In the genomic region with DNA sequence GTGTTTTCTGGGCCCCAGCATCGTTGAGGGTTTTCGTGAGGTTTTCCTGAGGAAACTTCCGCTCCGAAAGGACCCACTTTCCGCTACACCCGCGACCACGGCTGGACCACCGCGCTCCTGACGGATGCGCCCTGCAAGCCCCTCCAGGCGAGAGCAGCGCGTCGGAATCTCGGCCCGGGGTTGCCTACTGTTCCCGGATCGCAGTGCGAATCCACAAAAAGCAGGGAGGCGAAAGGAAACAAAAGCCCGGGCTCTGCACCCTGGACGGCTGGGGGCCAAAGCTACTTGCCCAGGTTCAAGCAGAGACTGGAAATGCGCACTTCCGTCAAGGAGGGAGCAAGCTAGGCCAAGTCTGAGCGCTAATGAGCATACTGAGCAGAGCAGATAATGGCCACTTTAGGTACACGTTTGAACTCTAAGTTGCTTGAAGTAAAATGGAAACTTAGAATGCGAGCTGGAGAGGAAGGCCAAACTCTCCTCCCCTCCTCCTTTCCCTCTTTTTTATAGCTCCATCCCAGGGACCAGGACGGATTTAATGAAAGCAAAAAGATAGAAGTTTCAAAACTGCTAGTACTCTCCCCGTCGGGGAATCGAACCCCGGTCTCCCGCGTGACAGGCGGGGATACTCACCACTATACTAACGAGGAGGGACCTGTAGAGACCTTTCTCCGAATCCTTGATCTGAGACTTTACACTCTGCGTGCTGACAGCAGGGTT, we compare ENCODE assay signal across 8 cellular contexts. TPM values are rescaled to one million over a fixed set of nuclear protein-coding genes. Genes with fewer than 3 reads are reported as not detected.
A peak's percentile ranks its signal among the peaks of the same experiment; 100 is the strongest.
DNase-seq lines count a peak whose midpoint lies in the region; ATAC-seq and TF ChIP-seq lines count a peak whose summit lies in the region.

No MANE protein-coding gene starts in this region.

- H3K27ac ChIP-seq in RWPE1 = peak overlapping the region; percentile 99

- peaks cover 35% of the 10 kb centered on the region for H3K4me1 Mint-ChIP-seq in activated T-helper 2 cell treated with anti-CD3 and anti-CD28 coated beads, Interferon-gamma antibody, Interleukin-2, Interleukin-4, amounts not matched to agents 10 μg/mL and 5 μg/mL and 100 μg/mL, durations not matched to agents 14 hours and 24 hours and 36 hours (ENCODE audit: low read depth)
- H3K4me1 Mint-ChIP-seq in nephron progenitor cell = peaks cover 35% of the 10 kb centered on the region

- TF ChIP-seq EP300 in Ishikawa (IDR thresholded peaks at IDR 0.05; ENCODE audit: borderline replicate concordance) = no peak

- peak overlapping the region; percentile 96 for H3K27ac Mint-ChIP-seq in activated T-helper 2 cell treated with anti-CD3 and anti-CD28 coated beads, Interferon-gamma antibody, Interleukin-2, Interleukin-4, amounts not matched to agents 10 μg/mL and 5 μg/mL and 100 μg/mL, durations not matched to agents 14 hours and 24 hours and 36 hours
- H3K27ac Mint-ChIP-seq in nephron progenitor cell = peak overlapping the region; percentile 99

- CTCF ChIA-PET in RWPE1 (lab: Yijun Ruan, JAX) = interaction anchor here (0.6 to 2.2 kb wide), 6 partner anchors 25 to 231 kb away, joined by 3 to 8 read pairs (median 4); a partner anchor contains a TSS

- POLR2A ChIA-PET in RWPE1 (lab: Yijun Ruan, JAX; ENCODE audit: low non-redundant PET) = interaction anchor here (0.6 to 1.2 kb wide), 4 partner anchors 12 to 73 kb away, joined by 4 to 6 read pairs (median 4); a partner anchor contains a TSS

- intact Hi-C loops in activated T-helper 2 cell treated with anti-CD3 and anti-CD28 coated beads, Interferon-gamma antibody, Interleukin-2, Interleukin-4, amounts not matched to agents 10 μg/mL and 5 μg/mL and 100 μg/mL, durations not matched to agents 14 hours and 24 hours and 36 hours (cut with micrococcal nuclease) = loop anchor here (1.0 to 10.0 kb wide), 8 partner anchors 12 to 537 kb away; a partner anchor contains a TSS

- TF ChIP-seq RAD21 in Ishikawa (IDR thresholded peaks at IDR 0.05; ENCODE audit: low read depth) = no peak; the same call in 1 of the 2 replicates

- DNase-seq in DMS114 treated with DMSO at 0.1 percent for 48 hours (lab: John Stamatoyannopoulos, UW; ENCODE audit: unreplicated experiment) (peak; percentile 89), RWPE1 (ENCODE audit: low spot score) (peak; percentile 81), fibroblast of peridontal ligament (ENCODE audit: extremely low read depth) (peak; percentile 96), nephron progenitor cell (peak; percentile 93)
- peak; percentile 65 for DNase-seq in activated T-helper 2 cell treated with anti-CD3 and anti-CD28 coated beads, Interferon-gamma antibody, Interleukin-2, Interleukin-4, amounts not matched to agents 10 μg/mL and 5 μg/mL and 100 μg/mL, durations not matched to agents 14 hours and 24 hours and 36 hours (ENCODE audit: low spot score)
- peak; percentile 89 for DNase-seq in stimulated activated naive CD8-positive, alpha-beta T cell treated with anti-CD3 and anti-CD28 coated beads, Interleukin-15, Interleukin-2, amounts not matched to agents 100 U/mL and 50 U/mL, for 24 hours

- H3K9me3 Mint-ChIP-seq in activated T-helper 2 cell treated with anti-CD3 and anti-CD28 coated beads, Interferon-gamma antibody, Interleukin-2, Interleukin-4, amounts not matched to agents 10 μg/mL and 5 μg/mL and 100 μg/mL, durations not matched to agents 14 hours and 24 hours and 36 hours = no peaks in the 10 kb centered on the region
- H3K9me3 Mint-ChIP-seq in nephron progenitor cell = peaks cover 6% of the 10 kb centered on the region

- peak; percentile 44 for ATAC-seq in GM21529 (IDR thresholded peaks at IDR 0.05; ENCODE audit: unreplicated experiment)
- ATAC-seq in stimulated activated naive CD8-positive, alpha-beta T cell treated with anti-CD3 and anti-CD28 coated beads, Interleukin-15, Interleukin-2, amounts not matched to agents 100 U/mL and 50 U/mL, for 24 hours = peak; percentile 51

- TF ChIP-seq CTCF in RWPE1 (conservative IDR thresholded peaks at IDR 0.05; ENCODE audit: low read depth) (no peak), nephron progenitor cell (IDR thresholded peaks at IDR 0.05) (no peak)

- no peaks in the 10 kb centered on the region for H3K27me3 Mint-ChIP-seq in activated T-helper 2 cell treated with anti-CD3 and anti-CD28 coated beads, Interferon-gamma antibody, Interleukin-2, Interleukin-4, amounts not matched to agents 10 μg/mL and 5 μg/mL and 100 μg/mL, durations not matched to agents 14 hours and 24 hours and 36 hours (ENCODE audit: low read depth)
- peaks cover 31% of the 10 kb centered on the region for H3K27me3 Mint-ChIP-seq in nephron progenitor cell (ENCODE audit: low read depth, poor library complexity)

- peak overlapping the region; percentile 97 for H3K4me3 Mint-ChIP-seq in activated T-helper 2 cell treated with anti-CD3 and anti-CD28 coated beads, Interferon-gamma antibody, Interleukin-2, Interleukin-4, amounts not matched to agents 10 μg/mL and 5 μg/mL and 100 μg/mL, durations not matched to agents 14 hours and 24 hours and 36 hours (ENCODE audit: low read depth)
- H3K4me3 Mint-ChIP-seq in nephron progenitor cell = peak overlapping the region; percentile 99

- peaks cover 6% of the 10 kb centered on the region for H3K36me3 Mint-ChIP-seq in activated T-helper 2 cell treated with anti-CD3 and anti-CD28 coated beads, Interferon-gamma antibody, Interleukin-2, Interleukin-4, amounts not matched to agents 10 μg/mL and 5 μg/mL and 100 μg/mL, durations not matched to agents 14 hours and 24 hours and 36 hours (ENCODE audit: low read depth)
- H3K36me3 Mint-ChIP-seq in nephron progenitor cell (ENCODE audit: low read depth) = no peaks in the 10 kb centered on the region

TF ChIP-seq in Ishikawa, 13 proteins besides CTCF, POLR2A, EP300 and RAD21:
- TF ChIP-seq ZBTB7A (IDR thresholded peaks at IDR 0.05; ENCODE audit: low read depth) (no peak), TCF12 (IDR thresholded peaks at IDR 0.05; ENCODE audit: low read depth) (no peak), TAF1 (IDR thresholded peaks at IDR 0.05; ENCODE audit: low read depth) (no peak), EGR1 (IDR thresholded peaks at IDR 0.05) (no peak), NFIC (IDR thresholded peaks at IDR 0.05) (peak; percentile 13; the same call in 1 of the 2 replicates), CREB1 (IDR thresholded peaks at IDR 0.05; ENCODE audit: low read depth) (no peak), FOXM1 (IDR thresholded peaks at IDR 0.05; ENCODE audit: borderline replicate concordance, low read depth) (no peak), TEAD4 (IDR thresholded peaks at IDR 0.05) (peak; percentile 91), CEBPB (IDR thresholded peaks at IDR 0.05) (no peak), YY1 (IDR thresholded peaks at IDR 0.05; ENCODE audit: low read depth) (no peak)
- TF ChIP-seq, protein P1, sequence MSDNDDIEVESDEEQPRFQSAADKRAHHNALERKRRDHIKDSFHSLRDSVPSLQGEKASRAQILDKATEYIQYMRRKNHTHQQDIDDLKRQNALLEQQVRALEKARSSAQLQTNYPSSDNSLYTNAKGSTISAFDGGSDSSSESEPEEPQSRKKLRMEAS (IDR thresholded peaks at IDR 0.05) = no peak
- TF ChIP-seq, protein P2, sequence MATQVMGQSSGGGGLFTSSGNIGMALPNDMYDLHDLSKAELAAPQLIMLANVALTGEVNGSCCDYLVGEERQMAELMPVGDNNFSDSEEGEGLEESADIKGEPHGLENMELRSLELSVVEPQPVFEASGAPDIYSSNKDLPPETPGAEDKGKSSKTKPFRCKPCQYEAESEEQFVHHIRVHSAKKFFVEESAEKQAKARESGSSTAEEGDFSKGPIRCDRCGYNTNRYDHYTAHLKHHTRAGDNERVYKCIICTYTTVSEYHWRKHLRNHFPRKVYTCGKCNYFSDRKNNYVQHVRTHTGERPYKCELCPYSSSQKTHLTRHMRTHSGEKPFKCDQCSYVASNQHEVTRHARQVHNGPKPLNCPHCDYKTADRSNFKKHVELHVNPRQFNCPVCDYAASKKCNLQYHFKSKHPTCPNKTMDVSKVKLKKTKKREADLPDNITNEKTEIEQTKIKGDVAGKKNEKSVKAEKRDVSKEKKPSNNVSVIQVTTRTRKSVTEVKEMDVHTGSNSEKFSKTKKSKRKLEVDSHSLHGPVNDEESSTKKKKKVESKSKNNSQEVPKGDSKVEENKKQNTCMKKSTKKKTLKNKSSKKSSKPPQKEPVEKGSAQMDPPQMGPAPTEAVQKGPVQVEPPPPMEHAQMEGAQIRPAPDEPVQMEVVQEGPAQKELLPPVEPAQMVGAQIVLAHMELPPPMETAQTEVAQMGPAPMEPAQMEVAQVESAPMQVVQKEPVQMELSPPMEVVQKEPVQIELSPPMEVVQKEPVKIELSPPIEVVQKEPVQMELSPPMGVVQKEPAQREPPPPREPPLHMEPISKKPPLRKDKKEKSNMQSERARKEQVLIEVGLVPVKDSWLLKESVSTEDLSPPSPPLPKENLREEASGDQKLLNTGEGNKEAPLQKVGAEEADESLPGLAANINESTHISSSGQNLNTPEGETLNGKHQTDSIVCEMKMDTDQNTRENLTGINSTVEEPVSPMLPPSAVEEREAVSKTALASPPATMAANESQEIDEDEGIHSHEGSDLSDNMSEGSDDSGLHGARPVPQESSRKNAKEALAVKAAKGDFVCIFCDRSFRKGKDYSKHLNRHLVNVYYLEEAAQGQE (IDR thresholded peaks at IDR 0.05; ENCODE audit: low read depth) = no peak
- TF ChIP-seq, protein P3, sequence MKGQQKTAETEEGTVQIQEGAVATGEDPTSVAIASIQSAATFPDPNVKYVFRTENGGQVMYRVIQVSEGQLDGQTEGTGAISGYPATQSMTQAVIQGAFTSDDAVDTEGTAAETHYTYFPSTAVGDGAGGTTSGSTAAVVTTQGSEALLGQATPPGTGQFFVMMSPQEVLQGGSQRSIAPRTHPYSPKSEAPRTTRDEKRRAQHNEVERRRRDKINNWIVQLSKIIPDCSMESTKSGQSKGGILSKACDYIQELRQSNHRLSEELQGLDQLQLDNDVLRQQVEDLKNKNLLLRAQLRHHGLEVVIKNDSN (IDR thresholded peaks at IDR 0.05) = no peak
TF ChIP-seq in Ishikawa: peak in this region for 2.

RNA-seq across cellular contexts. Expression of a gene that starts 11.4 kb away (rescaled TPM):
- 113 TPM in 2 replicates for total RNA-seq in activated T-helper 2 cell treated with anti-CD3 and anti-CD28 coated beads, Interferon-gamma antibody, Interleukin-2, Interleukin-4, amounts not matched to agents 10 μg/mL and 5 μg/mL and 100 μg/mL, durations not matched to agents 14 hours and 24 hours and 36 hours

RNA-seq across cellular contexts. Expression of a gene that starts 26.0 kb away (rescaled TPM):
- total RNA-seq in activated T-helper 2 cell treated with anti-CD3 and anti-CD28 coated beads, Interferon-gamma antibody, Interleukin-2, Interleukin-4, amounts not matched to agents 10 μg/mL and 5 μg/mL and 100 μg/mL, durations not matched to agents 14 hours and 24 hours and 36 hours = 76.7 and 81.0 TPM in 2 replicates

RNA-seq across cellular contexts. Expression of a gene that starts 27.3 kb away (rescaled TPM):
- 165 and 174 TPM in 2 replicates for total RNA-seq in activated T-helper 2 cell treated with anti-CD3 and anti-CD28 coated beads, Interferon-gamma antibody, Interleukin-2, Interleukin-4, amounts not matched to agents 10 μg/mL and 5 μg/mL and 100 μg/mL, durations not matched to agents 14 hours and 24 hours and 36 hours

RNA-seq across cellular contexts. Expression of a gene that starts 31.8 kb away (rescaled TPM):
- total RNA-seq in activated T-helper 2 cell treated with anti-CD3 and anti-CD28 coated beads, Interferon-gamma antibody, Interleukin-2, Interleukin-4, amounts not matched to agents 10 μg/mL and 5 μg/mL and 100 μg/mL, durations not matched to agents 14 hours and 24 hours and 36 hours = 7.8 and 8.0 TPM in 2 replicates

RNA-seq across cellular contexts. Expression of a gene that starts 45.6 kb away (rescaled TPM):
- 18.7 and 25.0 TPM in 2 replicates for total RNA-seq in activated T-helper 2 cell treated with anti-CD3 and anti-CD28 coated beads, Interferon-gamma antibody, Interleukin-2, Interleukin-4, amounts not matched to agents 10 μg/mL and 5 μg/mL and 100 μg/mL, durations not matched to agents 14 hours and 24 hours and 36 hours

Comparison
In these comparisons a context has a peak if more than half of its experiments do, and no peak if none do; other contexts are left out.
1. Peak in every context shown above with its lines: DNase-seq, ATAC-seq and H3K27ac ChIP-seq.